In the genomic region with DNA sequence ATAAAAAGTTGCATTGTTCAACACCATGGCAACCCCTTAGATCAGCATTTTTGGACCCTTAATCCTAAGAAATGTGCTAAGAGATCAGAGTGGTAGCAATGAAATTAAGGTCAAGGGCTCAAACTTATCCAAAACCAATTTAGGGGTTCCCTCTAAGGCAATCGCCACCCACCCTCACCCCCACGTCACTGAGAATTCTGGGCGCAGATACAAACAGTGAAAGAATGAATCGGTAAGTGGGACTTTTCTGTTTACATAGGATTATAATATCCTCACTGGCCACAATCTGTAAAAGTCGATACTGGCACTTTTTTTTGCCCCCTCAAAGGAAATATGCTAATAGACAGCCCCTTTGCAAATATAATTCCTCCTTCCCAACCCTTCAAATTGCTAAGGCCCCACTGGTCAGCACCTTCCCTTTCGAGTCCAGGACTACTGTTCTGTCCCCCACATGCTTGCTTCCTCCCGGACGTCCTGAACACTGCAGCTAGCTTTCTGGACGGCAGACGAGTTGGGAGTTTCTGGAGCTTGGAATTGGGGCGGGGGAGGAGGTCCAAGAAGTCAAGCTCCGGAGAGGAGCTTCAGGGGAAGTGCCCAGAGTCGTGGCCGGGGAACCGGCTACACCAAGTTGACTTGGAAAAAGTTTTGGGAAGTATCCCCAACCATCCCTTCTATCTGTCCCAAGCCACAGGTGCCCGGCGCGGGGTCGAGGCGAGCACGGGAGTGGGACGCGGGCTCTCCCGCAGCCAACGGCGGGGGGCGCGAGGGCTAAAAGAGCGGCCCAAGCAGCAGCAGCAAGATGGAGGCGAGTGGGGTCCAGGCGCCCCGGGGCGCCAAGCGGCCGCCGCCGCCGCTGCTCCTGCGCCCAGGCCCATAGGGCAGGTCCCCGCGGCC, we compare ENCODE assay signal across 7 cellular contexts. TPM values are rescaled to one million over a fixed set of nuclear protein-coding genes. Genes with fewer than 3 reads are reported as not detected.
DNase-seq lines count a peak whose midpoint lies in the region; ATAC-seq, FAIRE-seq and TF ChIP-seq lines count a peak whose summit lies in the region.

No MANE protein-coding gene starts in this region.

- H3K27me3 ChIP-seq in astrocyte (ENCODE audit: insufficient read depth, low read length): peaks cover 42% of the 10 kb centered on the region

- peaks cover 39% of the 10 kb centered on the region for H3K27me3 Mint-ChIP-seq in astrocyte (ENCODE audit: low read depth, unreplicated experiment)
- H3K27me3 Mint-ChIP-seq in stimulated activated memory B cell treated with anti-CD40 and anti-IgM and Interleukin-4, amounts not matched to agents 10 μg/mL and 1 μg/mL and 100 μg/mL, for 72 hours: peaks cover 32% of the 10 kb centered on the region

- peaks cover 7% of the 10 kb centered on the region for H3K9me3 Mint-ChIP-seq in astrocyte (ENCODE audit: unreplicated experiment)
- no peaks in the 10 kb centered on the region for H3K9me3 Mint-ChIP-seq in stimulated activated memory B cell treated with anti-CD40 and anti-IgM and Interleukin-4, amounts not matched to agents 10 μg/mL and 1 μg/mL and 100 μg/mL, for 72 hours

- peak; percentile 13 for FAIRE-seq in astrocyte (lab: Jason Lieb, UNC)

- H3K9ac ChIP-seq in astrocyte (ENCODE audit: low read length): peak overlapping the region; percentile 74

- H3K27ac ChIP-seq in astrocyte (ENCODE audit: low read depth, low read length): no peak overlapping the region

- no peaks in the 10 kb centered on the region for H3K9me3 ChIP-seq in astrocyte (ENCODE audit: insufficient read depth, low read depth, low read length)

- H3K79me2 ChIP-seq in astrocyte (ENCODE audit: insufficient read depth, low read length): no peaks in the 10 kb centered on the region

- no peaks in the 10 kb centered on the region for H3K4me1 ChIP-seq in astrocyte (ENCODE audit: insufficient read depth, low read length)

- peak overlapping the region; percentile 71 for H3K4me3 ChIP-seq in astrocyte (ENCODE audit: insufficient read depth, low read depth, low read length)

- H3K4me1 Mint-ChIP-seq in astrocyte (ENCODE audit: low read depth, unreplicated experiment): peaks cover 7% of the 10 kb centered on the region
- peaks cover 22% of the 10 kb centered on the region for H3K4me1 Mint-ChIP-seq in stimulated activated memory B cell treated with anti-CD40 and anti-IgM and Interleukin-4, amounts not matched to agents 10 μg/mL and 1 μg/mL and 100 μg/mL, for 72 hours

- H4K20me1 ChIP-seq in astrocyte (ENCODE audit: insufficient read depth, low read length): no peaks in the 10 kb centered on the region

- H2AFZ ChIP-seq in astrocyte (ENCODE audit: low read depth, low read length): peak overlapping the region; percentile 98

- peak overlapping the region; percentile 90 for H3K4me2 ChIP-seq in astrocyte (ENCODE audit: low read length)

- no peak for TF ChIP-seq CTCF in astrocyte (IDR thresholded peaks at IDR 0.05; ENCODE audit: insufficient read depth, low read depth, low read length)

- DNase-seq in HS-5 (ENCODE audit: low read depth): peak; percentile 19
- DNase-seq in astrocyte (ENCODE audit: low read depth): no peak
- DNase-seq in iris pigment epithelial cell (ENCODE audit: low read depth): peak; percentile 40
- no peak for DNase-seq in NCI-H2171 (lab: John Stamatoyannopoulos, UW)
- DNase-seq in DMS79 treated with DMSO at 0.1 percent for 48 hours (lab: John Stamatoyannopoulos, UW): no peak

- no peaks in the 10 kb centered on the region for H3K36me3 ChIP-seq in astrocyte (ENCODE audit: insufficient read depth, low read length)

- no peak for ATAC-seq in stimulated activated memory B cell treated with anti-CD40 and anti-IgM and Interleukin-4, amounts not matched to agents 10 μg/mL and 1 μg/mL and 100 μg/mL, for 72 hours
- ATAC-seq in HG02870 (IDR thresholded peaks at IDR 0.05; ENCODE audit: unreplicated experiment): no peak

- no peaks in the 10 kb centered on the region for H3K36me3 Mint-ChIP-seq in astrocyte (ENCODE audit: low read depth, unreplicated experiment)
- H3K36me3 Mint-ChIP-seq in stimulated activated memory B cell treated with anti-CD40 and anti-IgM and Interleukin-4, amounts not matched to agents 10 μg/mL and 1 μg/mL and 100 μg/mL, for 72 hours: no peaks in the 10 kb centered on the region

- H3K4me3 Mint-ChIP-seq in astrocyte (ENCODE audit: unreplicated experiment): peak overlapping the region; percentile 86
- H3K4me3 Mint-ChIP-seq in stimulated activated memory B cell treated with anti-CD40 and anti-IgM and Interleukin-4, amounts not matched to agents 10 μg/mL and 1 μg/mL and 100 μg/mL, for 72 hours: peak overlapping the region; percentile 24

- peak overlapping the region; percentile 76 for H3K27ac Mint-ChIP-seq in astrocyte (ENCODE audit: unreplicated experiment)
- no peak overlapping the region for H3K27ac Mint-ChIP-seq in stimulated activated memory B cell treated with anti-CD40 and anti-IgM and Interleukin-4, amounts not matched to agents 10 μg/mL and 1 μg/mL and 100 μg/mL, for 72 hours

RNA-seq across cellular contexts. Expression of a gene that starts 2.1 kb away (rescaled TPM):
- 4.3 and 5.1 TPM in 2 replicates for total RNA-seq in astrocyte

Comparison
In these comparisons a context has a peak if more than half of its experiments do, and no peak if none do; other contexts are left out.
1. DNase-seq: peak in HS-5 (single experiment) and iris pigment epithelial cell (single experiment); none in astrocyte (single experiment), NCI-H2171 (single experiment) and DMS79 treated with DMSO at 0.1 percent for 48 hours (single experiment).